Comparison of ENCODE assay signal across 8 cellular contexts in the genomic region with DNA sequence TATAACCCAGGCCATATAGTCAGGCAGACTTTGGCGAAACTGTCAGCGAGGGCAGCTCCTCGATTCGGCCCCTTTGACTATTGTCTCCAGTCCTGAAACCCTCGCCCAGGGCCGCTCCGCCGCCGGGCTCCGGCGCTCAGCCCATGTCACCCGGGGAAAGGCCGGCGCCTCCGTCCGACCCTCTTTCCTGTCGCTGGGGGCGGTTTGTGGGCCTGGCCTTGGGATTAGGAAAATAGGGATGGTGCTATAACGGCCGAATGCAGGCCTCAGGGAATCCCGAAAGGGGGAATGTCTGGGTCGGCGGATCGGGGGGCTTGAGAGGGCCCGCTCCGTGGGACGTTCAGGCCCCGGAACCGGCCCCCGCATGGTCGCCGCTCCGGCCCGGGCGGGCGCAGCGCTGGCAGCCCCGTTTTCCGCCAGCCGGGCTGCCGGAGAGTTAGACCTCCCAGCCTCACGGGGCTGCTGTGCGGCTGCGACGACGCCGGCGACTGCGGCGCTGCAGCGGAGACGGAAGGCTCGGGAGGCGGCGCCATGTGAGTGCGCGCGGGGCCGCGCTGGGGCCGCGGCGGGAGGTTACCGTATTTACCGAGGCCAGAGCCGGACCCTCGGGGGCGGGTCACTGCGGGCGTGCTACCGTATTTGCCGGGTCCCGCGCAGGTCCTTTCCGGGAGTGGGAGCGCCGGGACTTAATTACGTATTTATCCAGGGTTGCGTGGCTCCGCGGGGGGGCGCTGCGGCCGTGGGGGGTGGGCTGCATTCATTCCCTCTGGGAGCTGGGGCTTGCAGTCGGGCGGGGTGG.
DNase-seq lines count a peak whose midpoint lies in the region; ATAC-seq and TF ChIP-seq lines count a peak whose summit lies in the region.

No MANE protein-coding gene starts in this region.

- peak; percentile 66 for TF ChIP-seq CTCF in VCaP (conservative IDR thresholded peaks at IDR 0.05)

- DNase-seq in NK-92 treated with Interleukin-12 subunit alpha and Interleukin-12 subunit beta, amount 100 ng/mL, for 24 hours (lab: John Stamatoyannopoulos, UW) = peak; percentile 78
- DNase-seq in NK-92 (lab: John Stamatoyannopoulos, UW; ENCODE audit: unreplicated experiment) (no peak), NCI-H1930 (lab: John Stamatoyannopoulos, UW) (peak; percentile 77 to 91), T47D (ENCODE audit: low read depth in 1 of 2, low spot score in 1 of 2) (peak; percentile 84 to 88), iPS-NIHi7 (ENCODE audit: extremely low spot score) (peak; percentile 81)

- H3K4me3 ChIP-seq in skin epidermis = peak overlapping the region; percentile 50 to 82 (median 59)

- in situ Hi-C loops in T47D (cut with HindIII; ENCODE audit: low pct_unique_long_range_greater_than_20kb, low sequenced_read_pairs) = no loop called here

- H3K27ac ChIP-seq in VCaP (peak overlapping the region; percentile 95), skin epidermis (peak overlapping the region; percentile 84 to 99 (median 94))

- peak; percentile 49 for ATAC-seq in HG02852 (IDR thresholded peaks at IDR 0.05; ENCODE audit: unreplicated experiment)
